37 cellular contexts compared by ENCODE assay signal in the genomic region with DNA sequence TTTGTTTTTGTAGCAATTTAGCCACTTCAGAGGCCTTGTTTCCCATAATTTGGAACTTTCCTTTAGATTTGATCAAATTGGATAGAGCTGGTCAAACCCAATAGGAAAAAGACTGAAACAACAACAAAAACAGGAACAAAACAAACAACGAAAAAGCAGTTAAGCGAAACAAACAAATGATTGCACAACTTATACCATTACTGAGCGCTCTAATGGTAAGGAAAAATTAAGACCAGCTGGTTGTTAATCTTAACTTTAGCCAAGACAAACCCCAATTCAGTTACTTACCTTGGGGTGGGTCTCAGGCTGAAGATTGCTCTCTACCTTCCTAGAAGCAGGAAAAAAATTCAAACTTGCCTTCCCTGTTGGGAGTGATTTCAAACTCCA. TPM values are rescaled to one million over a fixed set of nuclear protein-coding genes. Genes with fewer than 3 reads are reported as not detected.
DNase-seq lines count a peak whose midpoint lies in the region; ATAC-seq, FAIRE-seq and TF ChIP-seq lines count a peak whose summit lies in the region.
"Had no signal": no experiment of that assay in that cellular context is flagged by ENCODE, and none has a peak within 500 bp of the region (broad histone marks: within the 10 kb centered on the region; RNA-seq: fewer than 3 reads in every experiment).

No MANE protein-coding gene starts in this region.

- no peak for FAIRE-seq in GM12892 (lab: Jason Lieb, UNC)
- FAIRE-seq: astrocyte, colon, HTR-8/SVneo, TTC549 had no signal

- no peaks in the 10 kb centered on the region for H3K79me2 ChIP-seq in KMS-11 (ENCODE audit: insufficient read depth, low read depth)
- H3K79me2 ChIP-seq: parathyroid adenoma had no signal

- peak overlapping the region; percentile 29; the same call in 1 of the 2 replicates for H3K4me3 ChIP-seq in GM12865 (ENCODE audit: low read depth, low read length)
- no peak overlapping the region for H3K4me3 ChIP-seq in KMS-11 (IDR thresholded peaks at IDR 0.05; ENCODE audit: insufficient read depth, low read depth, low read length)
- H3K4me3 ChIP-seq: cardiac muscle cell, left ventricle myocardium inferior, neural progenitor cell, right atrium auricular region, upper lobe of right lung had no signal

- DNase-seq in GM12865 (ENCODE audit: low read depth): no peak
- DNase-seq in SHP77 (lab: John Stamatoyannopoulos, UW): no peak
- no peak for DNase-seq in medulla oblongata (ENCODE audit: extremely low spot score)
- no peak for DNase-seq in GM12892 (ENCODE audit: insufficient read length)
- DNase-seq: 8988T; activated CD4-positive, alpha-beta T cell treated with anti-CD3 and anti-CD28 coated beads, Interleukin-2, amount 50 U/mL, for 48 hours; activated naive CD8-positive, alpha-beta T cell treated with anti-CD3 and anti-CD28 coated beads, Interleukin-2, amount 50 U/mL, for 24 hours; activated T-cell treated with anti-CD3 and anti-CD28 coated beads, Interleukin-2, amount 50 U/mL, for 72 hours; C1 segment of cervical spinal cord; Calu3; DMS79 treated with DMSO at 0.1 percent for 48 hours; GDM1; hypothalamus; Kasumi-1; left ventricle myocardium inferior; NCI-H1436; NCI-H2081; NCI-H524 treated with DMSO at 0.1 percent for 48 hours; NK-92 treated with Interleukin-12 subunit alpha and Interleukin-12 subunit beta, amount 100 ng/mL, for 24 hours; PC-3; SK-N-SH; stimulated activated CD4-positive, alpha-beta T cell treated with anti-CD3 and anti-CD28 coated beads, Interleukin-1b, Interleukin-23, amount 100 ng/mL, for 48 hours; stimulated activated naive CD8-positive, alpha-beta T cell treated with anti-CD3 and anti-CD28 coated beads, Interleukin-15, Interleukin-2, amounts not matched to agents 100 U/mL and 50 U/mL, for 24 hours; T-helper 17 cell; upper lobe of right lung had no signal

- no peaks in the 10 kb centered on the region for H3K36me3 ChIP-seq in KMS-11 (ENCODE audit: insufficient read depth)
- H3K36me3 ChIP-seq: cardiac muscle cell, left ventricle myocardium inferior, neural progenitor cell, right atrium auricular region, upper lobe of right lung had no signal

- H3K4me1 ChIP-seq in KMS-11 (ENCODE audit: low read depth, poor library complexity, severe bottlenecking): peaks cover 34% of the 10 kb centered on the region
- H3K4me1 ChIP-seq: left ventricle myocardium inferior, neural progenitor cell, parathyroid adenoma, right atrium auricular region, upper lobe of right lung had no signal

- no peaks in the 10 kb centered on the region for H3K27me3 ChIP-seq in KMS-11 (ENCODE audit: insufficient read depth, low read depth)
- H3K27me3 ChIP-seq: cardiac muscle cell, neural progenitor cell, right atrium auricular region, upper lobe of right lung had no signal

- peak overlapping the region; percentile 60 for H3K27ac ChIP-seq in KMS-11
- H3K27ac ChIP-seq: cardiac muscle cell, left ventricle myocardium inferior, neural progenitor cell, parathyroid adenoma, right atrium auricular region, upper lobe of right lung had no signal

- peak; percentile 1 for ATAC-seq in GM21528 (IDR thresholded peaks at IDR 0.05; ENCODE audit: low FRiP score, unreplicated experiment)
- ATAC-seq in HG02885 (IDR thresholded peaks at IDR 0.05; ENCODE audit: poor library complexity, unreplicated experiment): peak; percentile 15
- no peak for ATAC-seq in esophagus mucosa
- ATAC-seq: activated naive CD8-positive, alpha-beta T cell treated with anti-CD3 and anti-CD28 coated beads, Interleukin-2, amount 50 U/mL, for 24 hours; PC-3; stimulated activated naive CD8-positive, alpha-beta T cell treated with anti-CD3 and anti-CD28 coated beads, Interleukin-15, Interleukin-2, amounts not matched to agents 100 U/mL and 50 U/mL, for 24 hours; T-helper 17 cell; upper lobe of right lung had no signal

- peak overlapping the region; percentile 13; the same call in 1 of the 2 replicates for H3K9ac ChIP-seq in KMS-11
- H3K9ac ChIP-seq: neural progenitor cell, parathyroid adenoma, SK-N-SH had no signal

- H2AFZ ChIP-seq in KMS-11 (ENCODE audit: low read depth): peak overlapping the region; percentile 57
- H2AFZ ChIP-seq: neural progenitor cell, parathyroid adenoma had no signal

- no peak for TF ChIP-seq POLR2A in GM12892 (IDR thresholded peaks at IDR 0.05; ENCODE audit: low read depth, low read length)

- no peaks in the 10 kb centered on the region for H4K20me1 ChIP-seq in KMS-11 (ENCODE audit: insufficient read depth)

- H3K4me2 ChIP-seq in KMS-11: peak overlapping the region; percentile 62
- H3K4me2 ChIP-seq: neural progenitor cell, SK-N-SH had no signal

- TF ChIP-seq CTCF in GM12865 (IDR thresholded peaks at IDR 0.05; ENCODE audit: insufficient read depth, low read depth, low read length, missing control alignments) (no peak), KMS-11 (conservative IDR thresholded peaks at IDR 0.05; ENCODE audit: low read depth, low read length) (no peak)

RNA-seq across cellular contexts. Expression of gene SPCS3, which starts 38.3 kb away (rescaled TPM):
- total RNA-seq in esophagus mucosa: 61.5 TPM
- 71.7 TPM for polyA plus RNA-seq in GM12892 (2012; ENCODE audit: missing spikeins)
